9 cellular contexts compared by ENCODE assay signal in genomic region chr17:7336240-7337175, GRCh38. TPM values are rescaled to one million over a fixed set of nuclear protein-coding genes. Genes with fewer than 3 reads are reported as not detected.
A peak's percentile ranks its signal among the peaks of the same experiment; 100 is the strongest.
DNase-seq lines count a peak whose midpoint lies in the region; ATAC-seq and TF ChIP-seq lines count a peak whose summit lies in the region.
"Had no signal": no experiment of that assay in that cellular context is flagged by ENCODE, and none has a peak within 500 bp of the region (broad histone marks: within the 10 kb centered on the region; RNA-seq: fewer than 3 reads in every experiment).

Gene ACAP1 (plus strand): TSS chr17:7336529. CDS start chr17:7336735, 206 bp downstream.

- no peak within 1 kb of the TSS for H3K27ac ChIP-seq in foreskin keratinocyte
- H3K27ac ChIP-seq in mammary epithelial cell (ENCODE audit: insufficient read depth, low read depth, low read length): no peak within 1 kb of the TSS

- in situ Hi-C loops in mammary epithelial cell (cut with MboI; ENCODE audit: low sequenced_read_pairs in 2 of 2): no loop called here

- H3K4me1 Mint-ChIP-seq in activated CD4-positive, alpha-beta T cell treated with anti-CD3 and anti-CD28 coated beads, Interleukin-2, amount 10 ng/mL, durations not matched to agents 24 days and 14 days: peaks cover 46% of the 10 kb centered on the region

- no peaks in the 10 kb centered on the region for H4K20me1 ChIP-seq in mammary epithelial cell (ENCODE audit: insufficient read depth, low read length)

- H3K4me1 ChIP-seq in foreskin keratinocyte (no peaks in the 10 kb centered on the region), mammary epithelial cell (ENCODE audit: insufficient read depth, low read length) (no peaks in the 10 kb centered on the region)

- intact Hi-C loops in activated CD4-positive, alpha-beta T cell treated with anti-CD3 and anti-CD28 coated beads, Interleukin-2, amount 10 ng/mL, durations not matched to agents 24 days and 14 days (cut with micrococcal nuclease): loop anchor here (2.0 kb wide), 1 partner anchor 14 kb away; no protein-coding TSS in a partner anchor
- intact Hi-C loops in mammary epithelial cell (cut with micrococcal nuclease): no loop called here

- BruUV-seq in mammary epithelial cell (replicated peaks; lab: Mats Ljungman, UMichigan): no TSS peak

- H2AFZ ChIP-seq in mammary epithelial cell (ENCODE audit: low read depth, low read length): no peak within 1 kb of the TSS

- WGBS in mammary epithelial cell (ENCODE audit: low coverage, missing lambda C conversion rate): 74% methylated on average over 12 of the region's 17 CpGs

- H3K27me3 Mint-ChIP-seq in activated CD4-positive, alpha-beta T cell treated with anti-CD3 and anti-CD28 coated beads, Interleukin-2, amount 10 ng/mL, durations not matched to agents 24 days and 14 days: no peaks in the 10 kb centered on the region

- TF ChIP-seq CTCF in foreskin keratinocyte (conservative IDR thresholded peaks at IDR 0.05) (no peak), mammary epithelial cell (conservative IDR thresholded peaks at IDR 0.05 in 1 of 2, IDR thresholded peaks at IDR 0.05 in 1 of 2; ENCODE audit: extremely low read depth in 1 of 2, insufficient read depth in 1 of 2, low read depth in 1 of 2, low read length in 2 of 2) (no peak)

- no peak within 1 kb of the TSS for H3K4me2 ChIP-seq in mammary epithelial cell (ENCODE audit: insufficient read depth, low read depth, low read length)

- no peaks in the 10 kb centered on the region for H3K36me3 ChIP-seq in mammary epithelial cell (ENCODE audit: insufficient read depth, low read length)

- no peak within 1 kb of the TSS for H3K4me3 ChIP-seq in mammary epithelial cell (replicated peaks in 1 of 3; ENCODE audit: insufficient read depth in 1 of 3, low read depth in 2 of 3, low read length in 3 of 3)

- dilution Hi-C loops in mammary epithelial cell (cut with HindIII; ENCODE audit: low sequenced_read_pairs): no loop called here

- no peaks in the 10 kb centered on the region for H3K79me2 ChIP-seq in mammary epithelial cell (ENCODE audit: insufficient read depth, low read length)

- CTCF ChIA-PET in mammary epithelial cell (lab: Charles Lee; ENCODE audit: low non-redundant PET): no interaction called here

- H3K27ac Mint-ChIP-seq in activated CD4-positive, alpha-beta T cell treated with anti-CD3 and anti-CD28 coated beads, Interleukin-2, amount 10 ng/mL, durations not matched to agents 24 days and 14 days: peak within 1 kb of the TSS; percentile 86
- H3K27ac Mint-ChIP-seq: nephron had no signal

- H3K27me3 ChIP-seq in foreskin keratinocyte (no peaks in the 10 kb centered on the region), mammary epithelial cell (ENCODE audit: insufficient read depth, low read length) (peaks cover 3% of the 10 kb centered on the region)

- H3K36me3 Mint-ChIP-seq in activated CD4-positive, alpha-beta T cell treated with anti-CD3 and anti-CD28 coated beads, Interleukin-2, amount 10 ng/mL, durations not matched to agents 24 days and 14 days (ENCODE audit: low read depth): peaks cover 22% of the 10 kb centered on the region

- ATAC-seq in GM18505 (IDR thresholded peaks at IDR 0.05; ENCODE audit: unreplicated experiment) (peak; percentile 59), HG03460 (IDR thresholded peaks at IDR 0.05; ENCODE audit: unreplicated experiment) (peak; percentile 71), foreskin keratinocyte (peak; percentile 8)

- peak; percentile 95 for DNase-seq in activated CD4-positive, alpha-beta T cell treated with anti-CD3 and anti-CD28 coated beads, Interleukin-2, amount 10 ng/mL, durations not matched to agents 24 days and 14 days
- DNase-seq in foreskin keratinocyte (no peak), retina (no peak), NCI-H187 treated with DMSO at 0.1 percent for 48 hours (lab: John Stamatoyannopoulos, UW) (no peak), mammary epithelial cell (no peak)
- DNase-seq in stimulated activated CD4-positive, alpha-beta T cell treated with anti-CD3 and anti-CD28 coated beads, Interleukin-2, amount 100 ng/mL, for 4 hours (ENCODE audit: low read depth): peak; percentile 71

- H3K9me3 Mint-ChIP-seq in activated CD4-positive, alpha-beta T cell treated with anti-CD3 and anti-CD28 coated beads, Interleukin-2, amount 10 ng/mL, durations not matched to agents 24 days and 14 days: no peaks in the 10 kb centered on the region
- H3K9me3 Mint-ChIP-seq: nephron had no signal

- no peaks in the 10 kb centered on the region for H3K9me3 ChIP-seq in mammary epithelial cell (replicated peaks; ENCODE audit: insufficient read depth, low read length)

- peak within 1 kb of the TSS; percentile 91 for H3K4me3 Mint-ChIP-seq in activated CD4-positive, alpha-beta T cell treated with anti-CD3 and anti-CD28 coated beads, Interleukin-2, amount 10 ng/mL, durations not matched to agents 24 days and 14 days
- H3K4me3 Mint-ChIP-seq: nephron had no signal

- TF ChIP-seq POLR2A in GM18505 (IDR thresholded peaks at IDR 0.05; ENCODE audit: borderline replicate concordance, extremely low read depth, insufficient read depth, insufficient read length): peak; percentile 63

- no peak within 1 kb of the TSS for H3K9ac ChIP-seq in mammary epithelial cell (ENCODE audit: insufficient read depth, low read length)

RNA-seq across cellular contexts. Expression of gene ACAP1, which starts in this region (rescaled TPM):
- total RNA-seq in activated CD4-positive, alpha-beta T cell treated with anti-CD3 and anti-CD28 coated beads, Interleukin-2, amount 10 ng/mL, durations not matched to agents 24 days and 14 days: 262 and 275 TPM in 2 replicates
- 3.7 and 7.6 TPM in 2 replicates for total RNA-seq in foreskin keratinocyte
- 3.5 and 4.0 TPM in 2 replicates for polyA plus RNA-seq in foreskin keratinocyte
- 1 to 10 TPM; 2.0 to 4.7 TPM for total RNA-seq in mammary epithelial cell
- 1.2 TPM for polyA plus RNA-seq in mammary epithelial cell
- polyA minus RNA-seq in mammary epithelial cell: not detected

Comparison
In these comparisons a context has a peak if more than half of its experiments do, and no peak if none do; other contexts are left out.
1. RNA of gene ACAP1 (total RNA-seq): 262 to 275 TPM in activated CD4-positive, alpha-beta T cell treated with anti-CD3 and anti-CD28 coated beads, Interleukin-2, amount 10 ng/mL, durations not matched to agents 24 days and 14 days; 2.0 to 4.7 TPM in mammary epithelial cell and 3.7 to 7.6 TPM in foreskin keratinocyte; every median in the first group is over 10 times any median in the second.
2. ATAC-seq: peak in every context shown above with its lines; median percentile 71 in HG03460; 59 in GM18505; 8 in foreskin keratinocyte.
3. DNase-seq: peak in activated CD4-positive, alpha-beta T cell treated with anti-CD3 and anti-CD28 coated beads, Interleukin-2, amount 10 ng/mL, durations not matched to agents 24 days and 14 days (single experiment) and stimulated activated CD4-positive, alpha-beta T cell treated with anti-CD3 and anti-CD28 coated beads, Interleukin-2, amount 100 ng/mL, for 4 hours (single experiment); none in foreskin keratinocyte (0 of 2), retina (single experiment), NCI-H187 treated with DMSO at 0.1 percent for 48 hours (single experiment) and mammary epithelial cell (single experiment).